Comparison of ENCODE assay signal across 25 cellular contexts in the genomic region with DNA sequence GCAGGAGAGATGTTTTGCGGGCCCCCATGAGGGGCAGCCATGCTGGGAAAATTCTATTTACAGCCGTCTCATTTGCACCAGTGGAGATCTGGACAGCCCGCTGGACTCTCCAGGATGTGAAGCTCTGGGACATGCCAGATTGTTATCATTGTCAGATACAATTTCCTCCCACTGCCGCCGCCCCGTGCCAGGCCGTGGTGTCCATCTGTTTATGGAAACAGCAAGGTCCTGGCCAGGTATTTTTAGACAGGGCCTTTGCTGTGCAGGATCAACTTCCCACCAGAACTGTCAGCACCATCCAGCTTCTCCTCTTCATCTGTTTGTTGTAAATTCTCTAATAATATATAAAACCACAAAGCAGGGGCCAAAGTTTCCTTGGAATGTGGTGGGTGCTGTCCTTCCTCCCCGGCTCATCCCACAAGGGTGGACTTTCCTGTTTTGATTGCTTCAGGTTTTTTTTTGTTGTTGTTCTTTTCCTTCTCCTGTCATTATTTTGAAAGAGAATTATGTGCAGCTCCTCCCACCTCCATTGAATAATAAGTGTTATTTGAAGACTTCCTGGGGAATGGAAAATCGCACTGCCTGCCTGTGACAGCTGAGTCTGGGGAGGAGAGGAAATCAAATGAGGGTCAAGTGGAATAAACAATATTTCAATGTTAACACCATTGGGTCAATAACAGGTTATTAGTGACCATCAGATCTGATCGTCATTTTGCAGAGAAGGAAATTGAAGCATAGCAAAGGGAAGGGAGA.
A peak's percentile ranks its signal among the peaks of the same experiment; 100 is the strongest.
DNase-seq lines count a peak whose midpoint lies in the region; ATAC-seq and TF ChIP-seq lines count a peak whose summit lies in the region.
"Had no signal": no experiment of that assay in that cellular context is flagged by ENCODE, and none has a peak within 500 bp of the region (broad histone marks: within the 10 kb centered on the region; RNA-seq: fewer than 3 reads in every experiment).

No MANE protein-coding gene starts in this region.

- H3K27me3 ChIP-seq in esophagus muscularis mucosa (no peaks in the 10 kb centered on the region), uterus (no peaks in the 10 kb centered on the region)
- H3K27me3 ChIP-seq: ascending aorta, right lobe of liver, tibial artery had no signal

- peak; percentile 2 for DNase-seq in NCI-H146 (lab: John Stamatoyannopoulos, UW)
- no peak for DNase-seq in NCI-H146 treated with DMSO at 0.1 percent for 48 hours (lab: John Stamatoyannopoulos, UW; ENCODE audit: unreplicated experiment)
- DNase-seq in esophagus muscularis mucosa (ENCODE audit: extremely low spot score): peak; percentile 78
- DNase-seq in myocyte (ENCODE audit: low read depth): peak; percentile 63
- peak; percentile 58 to 70 for DNase-seq in uterus
- DNase-seq in ecto neural progenitor cell (ENCODE audit: low spot score): no peak
- no peak for DNase-seq in midbrain (lab: John Stamatoyannopoulos, UW)
- DNase-seq: activated CD4-positive, alpha-beta memory T cell treated with anti-CD3 and anti-CD28 coated beads, Interleukin-2, amount 10 ng/mL, durations not matched to agents 7 days and 5 days; activated naive CD4-positive, alpha-beta T cell treated with anti-CD3 and anti-CD28 coated beads for 36 hours; activated T-cell treated with anti-CD3 and anti-CD28 coated beads, Interleukin-2, amount 50 U/mL, for 24 hours; Caco-2; hippocampal formation; NCI-H1092; NCI-H524 treated with DMSO at 0.1 percent for 48 hours; right lobe of liver; SHP77 treated with DMSO at 0.1 percent for 48 hours; stimulated activated CD4-positive, alpha-beta T cell treated with anti-CD3 and anti-CD28 coated beads, Interleukin-1b, Interleukin-23, amount 100 ng/mL, for 48 hours; stimulated activated naive CD4-positive, alpha-beta T cell treated with Interleukin-2 at 50 U/mL for 16 hours; T-helper 17 cell; tibial artery had no signal

- intact Hi-C loops in esophagus muscularis mucosa (cut with DNase I): no loop called here
- intact Hi-C loops in uterus (cut with DNase I; ENCODE audit: low total_unique reads): no loop called here

- TF ChIP-seq CTCF in esophagus muscularis mucosa (IDR thresholded peaks at IDR 0.05) (no peak), uterus (IDR thresholded peaks at IDR 0.05) (no peak)

- H3K36me3 ChIP-seq in esophagus muscularis mucosa (no peaks in the 10 kb centered on the region), uterus (no peaks in the 10 kb centered on the region)
- H3K36me3 ChIP-seq: neutrophil, right lobe of liver had no signal

- H3K9me3 ChIP-seq in esophagus muscularis mucosa: no peaks in the 10 kb centered on the region
- H3K9me3 ChIP-seq in uterus: no peaks in the 10 kb centered on the region
- H3K9me3 ChIP-seq: ascending aorta, Caco-2, neutrophil, right lobe of liver, tibial artery had no signal

- no peak for TF ChIP-seq EP300 in esophagus muscularis mucosa (IDR thresholded peaks at IDR 0.05)

- ATAC-seq in HG02798 (IDR thresholded peaks at IDR 0.05; ENCODE audit: poor library complexity, unreplicated experiment): no peak
- ATAC-seq: right lobe of liver, T-helper 17 cell had no signal

- H3K27ac ChIP-seq in esophagus muscularis mucosa (replicated peaks in 1 of 4) (no peak overlapping the region), uterus (peak overlapping the region; percentile 23 to 63)
- H3K27ac ChIP-seq: 22Rv1, ascending aorta, neutrophil, right lobe of liver, tibial artery, VCaP had no signal

- WGBS in esophagus muscularis mucosa: 37% methylated on average over 10 of the region's 10 CpGs

- H3K4me3 ChIP-seq in esophagus muscularis mucosa (no peak overlapping the region), uterus (no peak overlapping the region)
- H3K4me3 ChIP-seq: ascending aorta, right lobe of liver, tibial artery had no signal

- H3K4me1 ChIP-seq in esophagus muscularis mucosa (peaks cover 11 to 14% (median 13%) of the 10 kb centered on the region in 4 donors), uterus (peaks cover 0 to 7% of the 10 kb centered on the region in 2 donors)
- H3K4me1 ChIP-seq: ascending aorta, Caco-2, right lobe of liver had no signal

- no peak for TF ChIP-seq POLR2A in esophagus muscularis mucosa (IDR thresholded peaks at IDR 0.05; ENCODE audit: low read depth)
- no peak for TF ChIP-seq POLR2A in uterus (IDR thresholded peaks at IDR 0.05)

Comparison
In these comparisons a context has a peak if more than half of its experiments do, and no peak if none do; other contexts are left out.
1. DNase-seq: peak in NCI-H146 (single experiment), esophagus muscularis mucosa (single experiment), myocyte (single experiment) and uterus (2 of 2); none in NCI-H146 treated with DMSO at 0.1 percent for 48 hours (single experiment), ecto neural progenitor cell (single experiment) and midbrain (single experiment).
2. H3K27ac ChIP-seq: peak in uterus (2 of 2); none in esophagus muscularis mucosa (0 of 4).